In genomic region chr19:33375156-33375744, GRCh38 we compare ENCODE assay signal across 10 cellular contexts.
A peak's percentile ranks its signal among the peaks of the same experiment; 100 is the strongest.
DNase-seq lines count a peak whose midpoint lies in the region; TF ChIP-seq lines count a peak whose summit lies in the region.
"Had no signal": no experiment of that assay in that cellular context is flagged by ENCODE, and none has a peak within 500 bp of the region (broad histone marks: within the 10 kb centered on the region; RNA-seq: fewer than 3 reads in every experiment).

No MANE protein-coding gene starts in this region.

- H3K4me3 Mint-ChIP-seq in nephron = peak overlapping the region; percentile 80 to 89 (median 85)

- H3K4me1 ChIP-seq in BLaER1 treated with 17β-estradiol and CSF1 and Interleukin-3, amounts not matched to agents 10 nM and 100 nM = peaks cover 50 to 63% (median 59%) of the 10 kb centered on the region in 10 experiments

- peaks cover 22% of the 10 kb centered on the region for H3K36me3 Mint-ChIP-seq in nephron (ENCODE audit: low read depth)

- H3K4me2 ChIP-seq in BLaER1 treated with 17β-estradiol and CSF1 and Interleukin-3, amounts not matched to agents 10 nM and 100 nM = peak overlapping the region; percentile 83 to 97 (median 93)

- H3K36me3 ChIP-seq in BLaER1 treated with 17β-estradiol and CSF1 and Interleukin-3, amounts not matched to agents 10 nM and 100 nM = peaks cover 17 to 44% (median 35%) of the 10 kb centered on the region in 11 experiments
- H3K36me3 ChIP-seq in brain microvascular endothelial cell (replicated peaks) = no peaks in the 10 kb centered on the region

- TF ChIP-seq CTCF in LNCaP clone FGC (IDR thresholded peaks at IDR 0.05; ENCODE audit: control insufficient read depth, extremely low read depth, insufficient read depth) (no peak), choroid plexus epithelial cell (conservative IDR thresholded peaks at IDR 0.05; ENCODE audit: low read depth, low read length) (no peak), nephron (IDR thresholded peaks at IDR 0.05; ENCODE audit: unreplicated experiment in 3 of 3) (no peak), brain microvascular endothelial cell (IDR thresholded peaks at IDR 0.05; ENCODE audit: low read depth, low read length, missing control alignments) (no peak)

- no peak for DNase-seq in LNCaP clone FGC (ENCODE audit: low read depth)
- DNase-seq in choroid plexus epithelial cell (ENCODE audit: low read depth) = no peak
- DNase-seq in brain microvascular endothelial cell = no peak
- DNase-seq in AG08396 (ENCODE audit: low spot score) = no peak
- no peak for DNase-seq in NCI-H345 treated with DMSO at 0.1 percent for 48 hours (lab: John Stamatoyannopoulos, UW; ENCODE audit: unreplicated experiment)
- no peak for DNase-seq in NCI-H1105 treated with DMSO at 0.1 percent for 48 hours (lab: John Stamatoyannopoulos, UW)
- DNase-seq: effector memory CD4-positive, alpha-beta T cell; SHP77 treated with DMSO at 0.1 percent for 48 hours had no signal

- peak overlapping the region in 2 of 3 experiments; percentile 3 to 37 for H3K27ac Mint-ChIP-seq in nephron

- in situ Hi-C loops in brain microvascular endothelial cell (cut with HindIII; ENCODE audit: low pct_ligation_motif_present, low sequenced_read_pairs) = no loop called here

- no peaks in the 10 kb centered on the region for H3K9me3 ChIP-seq in BLaER1 treated with 17β-estradiol and CSF1 and Interleukin-3, amounts not matched to agents 10 nM and 100 nM (replicated peaks in 1 of 11)

- H3K27ac ChIP-seq in BLaER1 treated with 17β-estradiol and CSF1 and Interleukin-3, amounts not matched to agents 10 nM and 100 nM = peak overlapping the region in 10 of 11 experiments; percentile 95 to 100 (median 100); a peak in 16 of 22 replicates
- no peak overlapping the region for H3K27ac ChIP-seq in brain microvascular endothelial cell

- H3K9me3 Mint-ChIP-seq in nephron = no peaks in the 10 kb centered on the region

- H3K27me3 ChIP-seq in BLaER1 treated with 17β-estradiol and CSF1 and Interleukin-3, amounts not matched to agents 10 nM and 100 nM = no peaks in the 10 kb centered on the region
- no peaks in the 10 kb centered on the region for H3K27me3 ChIP-seq in brain microvascular endothelial cell (replicated peaks)

- peak overlapping the region; percentile 75 to 97 (median 88) for H3K4me3 ChIP-seq in BLaER1 treated with 17β-estradiol and CSF1 and Interleukin-3, amounts not matched to agents 10 nM and 100 nM
- peak overlapping the region; percentile 85 for H3K4me3 ChIP-seq in LNCaP clone FGC (ENCODE audit: low read depth, low read length)
- H3K4me3 ChIP-seq in choroid plexus epithelial cell (ENCODE audit: low read depth, low read length) = peak overlapping the region; percentile 80
- H3K4me3 ChIP-seq in brain microvascular endothelial cell (ENCODE audit: low read depth, low read length) = no peak overlapping the region

- H3K9ac ChIP-seq in BLaER1 treated with 17β-estradiol and CSF1 and Interleukin-3, amounts not matched to agents 10 nM and 100 nM = peak overlapping the region; percentile 94 to 100 (median 99)

- H3K27me3 Mint-ChIP-seq in nephron (ENCODE audit: low read depth) = peaks cover 5% of the 10 kb centered on the region

- peaks cover 26% of the 10 kb centered on the region for H3K4me1 Mint-ChIP-seq in nephron

- peaks cover 58 to 64% (median 62%) of the 10 kb centered on the region in 11 experiments for H4K20me1 ChIP-seq in BLaER1 treated with 17β-estradiol and CSF1 and Interleukin-3, amounts not matched to agents 10 nM and 100 nM
